Comparison of ENCODE assay signal across 17 cellular contexts in genomic region chr13:41354416-41354815, GRCh38. TPM values are rescaled to one million over a fixed set of nuclear protein-coding genes. Genes with fewer than 3 reads are reported as not detected.
A peak's percentile ranks its signal among the peaks of the same experiment; 100 is the strongest.
DNase-seq lines count a peak whose midpoint lies in the region; ATAC-seq and TF ChIP-seq lines count a peak whose summit lies in the region.
"Had no signal": no experiment of that assay in that cellular context is flagged by ENCODE, and none has a peak within 500 bp of the region (broad histone marks: within the 10 kb centered on the region; RNA-seq: fewer than 3 reads in every experiment).

No MANE protein-coding gene starts in this region.

- no peak overlapping the region for H2AFZ ChIP-seq in OCI-LY7 (ENCODE audit: low read length)

- no peaks in the 10 kb centered on the region for H3K27me3 ChIP-seq in CD4-positive, CD25-positive, alpha-beta regulatory T cell (ENCODE audit: control insufficient read depth, insufficient read depth, low read length)

- no peak overlapping the region for H3K4me3 Mint-ChIP-seq in activated CD4-positive, alpha-beta T cell treated with anti-CD3 and anti-CD28 coated beads, Interleukin-2, amount 10 ng/mL, durations not matched to agents 24 days and 14 days
- peak overlapping the region in 1 of 4 donors; percentile 50 for H3K4me3 Mint-ChIP-seq in CD4-positive, CD25-positive, alpha-beta regulatory T cell
- no peak overlapping the region for H3K4me3 Mint-ChIP-seq in CD14-positive monocyte

- H3K4me3 ChIP-seq in CD4-positive, CD25-positive, alpha-beta regulatory T cell (ENCODE audit: low read depth, low read length) = no peak overlapping the region
- H3K4me3 ChIP-seq in OCI-LY7 (ENCODE audit: low read depth, low read length, poor library complexity, severe bottlenecking) = no peak overlapping the region
- H3K4me3 ChIP-seq: A549, K562 had no signal

- DNase-seq in activated CD4-positive, alpha-beta T cell treated with anti-CD3 and anti-CD28 coated beads, Interleukin-2, amount 10 ng/mL, durations not matched to agents 24 days and 14 days = no peak
- DNase-seq in activated CD4-positive, alpha-beta T cell treated with anti-CD3 and anti-CD28 coated beads for 4 hours = no peak
- no peak for DNase-seq in CD4-positive, CD25-positive, alpha-beta regulatory T cell
- no peak for DNase-seq in OCI-LY7 (ENCODE audit: low spot score)
- DNase-seq in iris pigment epithelial cell (ENCODE audit: low read depth) = peak; percentile 29
- no peak for DNase-seq in CD14-positive monocyte (ENCODE audit: low spot score)
- no peak for DNase-seq in kidney tubule cell (ENCODE audit: low spot score)
- DNase-seq in OCI-M2 (lab: John Stamatoyannopoulos, UW; ENCODE audit: unreplicated experiment) = no peak
- DNase-seq: GF-D8; NCI-H146; NCI-H2227 treated with DMSO at 0.1 percent for 48 hours; NCI-H524 treated with DMSO at 0.1 percent for 48 hours; NK-92 treated with Interleukin-12 subunit alpha and Interleukin-12 subunit beta, amount 100 ng/mL, for 24 hours; PC-3 had no signal

- intact Hi-C loops in activated CD4-positive, alpha-beta T cell treated with anti-CD3 and anti-CD28 coated beads, Interleukin-2, amount 10 ng/mL, durations not matched to agents 24 days and 14 days (cut with micrococcal nuclease) = loop anchor here (10.0 kb wide), 1 partner anchor 760 kb away; no protein-coding TSS in a partner anchor
- intact Hi-C loops in OCI-LY7 (cut with micrococcal nuclease; ENCODE audit: unreplicated experiment) = no loop called here
- intact Hi-C loops in CD14-positive monocyte (cut with micrococcal nuclease) = loop anchor here (5.0 to 10.0 kb wide), 3 partner anchors 300 to 760 kb away; no protein-coding TSS in a partner anchor

- BruUV-seq in OCI-LY7 (replicated peaks; lab: Mats Ljungman, UMichigan) = TSS peak; percentile 21

- peaks cover 34% of the 10 kb centered on the region for H3K4me1 Mint-ChIP-seq in activated CD4-positive, alpha-beta T cell treated with anti-CD3 and anti-CD28 coated beads, Interleukin-2, amount 10 ng/mL, durations not matched to agents 24 days and 14 days
- H3K4me1 Mint-ChIP-seq in CD4-positive, CD25-positive, alpha-beta regulatory T cell = peaks cover 26 to 69% (median 53%) of the 10 kb centered on the region in 4 donors
- H3K4me1 Mint-ChIP-seq in CD14-positive monocyte = peaks cover 27% of the 10 kb centered on the region

- peaks cover 10% of the 10 kb centered on the region for H3K36me3 ChIP-seq in CD4-positive, CD25-positive, alpha-beta regulatory T cell (ENCODE audit: control insufficient read depth, insufficient read depth, low read length)
- H3K36me3 ChIP-seq in OCI-LY7 (ENCODE audit: insufficient read depth, low read length) = peaks cover 63% of the 10 kb centered on the region

- POLR2A ChIA-PET in OCI-LY7 (lab: Charles Lee) = no interaction called here

- peaks cover 64% of the 10 kb centered on the region for H3K4me1 ChIP-seq in CD4-positive, CD25-positive, alpha-beta regulatory T cell (ENCODE audit: control insufficient read depth, insufficient read depth, low read length, poor library complexity, severe bottlenecking)
- H3K4me1 ChIP-seq in OCI-LY7 (ENCODE audit: insufficient read depth, low read length, poor library complexity, severe bottlenecking) = peaks cover 10% of the 10 kb centered on the region

- no peaks in the 10 kb centered on the region for H3K9me3 ChIP-seq in CD4-positive, CD25-positive, alpha-beta regulatory T cell (ENCODE audit: control insufficient read depth in 2 of 2, low read length in 2 of 2)
- H3K9me3 ChIP-seq in OCI-LY7 (ENCODE audit: low read length) = no peaks in the 10 kb centered on the region
- H3K9me3 ChIP-seq: A549 had no signal

- H3K9me2 ChIP-seq in OCI-LY7 (ENCODE audit: insufficient read depth, low read length) = no peaks in the 10 kb centered on the region

- no peaks in the 10 kb centered on the region for H4K20me1 ChIP-seq in OCI-LY7 (ENCODE audit: insufficient read depth, low read length)

- peaks cover 24% of the 10 kb centered on the region for H3K36me3 Mint-ChIP-seq in activated CD4-positive, alpha-beta T cell treated with anti-CD3 and anti-CD28 coated beads, Interleukin-2, amount 10 ng/mL, durations not matched to agents 24 days and 14 days (ENCODE audit: low read depth)
- H3K36me3 Mint-ChIP-seq in CD4-positive, CD25-positive, alpha-beta regulatory T cell = peaks cover 19% of the 10 kb centered on the region
- H3K36me3 Mint-ChIP-seq in CD14-positive monocyte = peaks cover 28 to 39% of the 10 kb centered on the region in 2 donors

- TF ChIP-seq CTCF in OCI-LY7 (conservative IDR thresholded peaks at IDR 0.05; ENCODE audit: low read length) (no peak), CD14-positive monocyte (IDR thresholded peaks at IDR 0.05) (no peak)

- no peaks in the 10 kb centered on the region for H3K9me3 Mint-ChIP-seq in activated CD4-positive, alpha-beta T cell treated with anti-CD3 and anti-CD28 coated beads, Interleukin-2, amount 10 ng/mL, durations not matched to agents 24 days and 14 days
- H3K9me3 Mint-ChIP-seq in CD4-positive, CD25-positive, alpha-beta regulatory T cell = no peaks in the 10 kb centered on the region
- H3K9me3 Mint-ChIP-seq in CD14-positive monocyte = no peaks in the 10 kb centered on the region

- H3K27me3 Mint-ChIP-seq in activated CD4-positive, alpha-beta T cell treated with anti-CD3 and anti-CD28 coated beads, Interleukin-2, amount 10 ng/mL, durations not matched to agents 24 days and 14 days = no peaks in the 10 kb centered on the region
- H3K27me3 Mint-ChIP-seq in CD4-positive, CD25-positive, alpha-beta regulatory T cell = no peaks in the 10 kb centered on the region
- no peaks in the 10 kb centered on the region for H3K27me3 Mint-ChIP-seq in CD14-positive monocyte (ENCODE audit: low read depth in 3 of 3)

- H3K79me2 ChIP-seq in OCI-LY7 (ENCODE audit: insufficient read depth, low read depth, low read length) = peaks cover 8% of the 10 kb centered on the region; the same call in 1 of the 2 replicates

- H3K27ac Mint-ChIP-seq in activated CD4-positive, alpha-beta T cell treated with anti-CD3 and anti-CD28 coated beads, Interleukin-2, amount 10 ng/mL, durations not matched to agents 24 days and 14 days = peak overlapping the region; percentile 37
- H3K27ac Mint-ChIP-seq in CD4-positive, CD25-positive, alpha-beta regulatory T cell = peak overlapping the region; percentile 68 to 91 (median 90)
- peak overlapping the region in 2 of 7 donors; percentile 5 to 30 for H3K27ac Mint-ChIP-seq in CD14-positive monocyte

- ATAC-seq in CD4-positive, CD25-positive, alpha-beta regulatory T cell (ENCODE audit: low read depth in 2 of 2) = no peak
- ATAC-seq: A549, K562, PC-3 had no signal

- peak overlapping the region; percentile 90 for H3K27ac ChIP-seq in CD4-positive, CD25-positive, alpha-beta regulatory T cell (ENCODE audit: insufficient read depth, low read length, poor library complexity, severe bottlenecking)
- no peak overlapping the region for H3K27ac ChIP-seq in OCI-LY7 (ENCODE audit: low read depth, low read length, poor library complexity, severe bottlenecking)
- H3K27ac ChIP-seq: A549, HL-60 had no signal

- no peak overlapping the region for H3K4me2 ChIP-seq in OCI-LY7 (ENCODE audit: low read length)
- H3K4me2 ChIP-seq: A549 had no signal

- CTCF ChIA-PET in OCI-LY7 (lab: Charles Lee; ENCODE audit: unreplicated experiment) = no interaction called here

RNA-seq across cellular contexts. Expression of gene NAA16, which starts 43.3 kb away (rescaled TPM):
- total RNA-seq in activated CD4-positive, alpha-beta T cell treated with anti-CD3 and anti-CD28 coated beads, Interleukin-2, amount 10 ng/mL, durations not matched to agents 24 days and 14 days = 30.3 and 31.2 TPM in 2 replicates
- 65.8 TPM for total RNA-seq in CD4-positive, CD25-positive, alpha-beta regulatory T cell
- 10 to 100 TPM in 3 of 4 donors, 1 to 10 TPM in 1; 9.4 to 16.1 (median 14.7) TPM for polyA plus RNA-seq in CD4-positive, CD25-positive, alpha-beta regulatory T cell
- total RNA-seq in OCI-LY7 (2014; rRNA removed; shearing (Covaris generic)) = 22.1 and 22.4 TPM in 2 replicates
- 44.1 and 45.9 TPM in 2 replicates for total RNA-seq in OCI-LY7 (2022)
- polyA plus RNA-seq in CD14-positive monocyte = 1 to 10 TPM; 3.8 to 5.9 TPM
